In genomic region chr12:8914033-8914715, GRCh38 we compare ENCODE assay signal across 8 cellular contexts. TPM values are rescaled to one million over a fixed set of nuclear protein-coding genes. Genes with fewer than 3 reads are reported as not detected.
DNase-seq lines count a peak whose midpoint lies in the region; ATAC-seq, FAIRE-seq and TF ChIP-seq lines count a peak whose summit lies in the region.
"Not testable (repeated sequence)": the region's sequence is repeated elsewhere in the genome, so short reads cannot be mapped to it uniquely, and the experiment has no call there.

Gene PHC1 (plus strand): TSS chr12:8914509. CDS start chr12:8917678, 3,169 bp downstream.

- WGBS in spleen, 5 donors: 0 to 1% (median 1%) methylated on average over 23 to 35 of the region's 57 CpGs

- POLR2A ChIA-PET in activated CD4-positive, alpha-beta T cell treated with anti-CD3 and anti-CD28 coated beads, Interleukin-2, amount 10 ng/mL, durations not matched to agents 7 days and 5 days (lab: Charles Lee): not testable (repeated sequence)

- CTCF ChIA-PET in activated CD4-positive, alpha-beta T cell treated with anti-CD3 and anti-CD28 coated beads, Interleukin-2, amount 10 ng/mL, durations not matched to agents 7 days and 5 days (lab: Charles Lee): interaction anchor here (0.6 to 1.4 kb wide), 2 partner anchors 25 to 35 kb away, joined by 3 read pairs; partner anchors contain the start of gene M6PR

- H3K36me3 ChIP-seq in kidney (ENCODE audit: control insufficient read depth in 1 of 2, insufficient read depth in 2 of 2, low read length in 2 of 2); spleen: not testable (repeated sequence)

- peaks cover 14% of the 10 kb centered on the region for H3K4me1 Mint-ChIP-seq in activated CD4-positive, alpha-beta T cell treated with anti-CD3 and anti-CD28 coated beads, Interleukin-2, amount 10 ng/mL, durations not matched to agents 7 days and 5 days

- TF ChIP-seq CTCF in choroid plexus epithelial cell (conservative IDR thresholded peaks at IDR 0.05; ENCODE audit: low read depth, low read length) (peak; percentile 70), spleen (IDR thresholded peaks at IDR 0.05 in 8 of 11, conservative IDR thresholded peaks at IDR 0.05 in 3 of 11) (peak in 7 of 11 experiments; percentile 25 to 50 (median 34))
- not testable (repeated sequence) for TF ChIP-seq CTCF in kidney (IDR thresholded peaks at IDR 0.05; ENCODE audit: borderline replicate concordance, extremely low read depth, insufficient read depth)

- DNase-seq in AG08395 (ENCODE audit: low spot score) (peak; percentile 86), NCI-H510A (lab: John Stamatoyannopoulos, UW) (peak; percentile 87), choroid plexus epithelial cell (ENCODE audit: low read depth) (peak; percentile 70), kidney (peak; percentile 94), spleen (peak; percentile 93)
- peak; percentile 78 for DNase-seq in activated CD4-positive, alpha-beta T cell treated with anti-CD3 and anti-CD28 coated beads, Interleukin-2, amount 10 ng/mL, durations not matched to agents 7 days and 5 days

- H3K9me3 ChIP-seq in kidney (ENCODE audit: control insufficient read depth in 1 of 2, low read length in 2 of 2); spleen: not testable (repeated sequence)

- peak within 1 kb of the TSS; percentile 82 for H3K4me3 Mint-ChIP-seq in activated CD4-positive, alpha-beta T cell treated with anti-CD3 and anti-CD28 coated beads, Interleukin-2, amount 10 ng/mL, durations not matched to agents 7 days and 5 days

- H3K36me3 Mint-ChIP-seq in activated CD4-positive, alpha-beta T cell treated with anti-CD3 and anti-CD28 coated beads, Interleukin-2, amount 10 ng/mL, durations not matched to agents 7 days and 5 days (ENCODE audit: low read depth): not testable (repeated sequence)

- H3K9me3 Mint-ChIP-seq in activated CD4-positive, alpha-beta T cell treated with anti-CD3 and anti-CD28 coated beads, Interleukin-2, amount 10 ng/mL, durations not matched to agents 7 days and 5 days: not testable (repeated sequence)

- intact Hi-C loops in kidney (cut with DNase I); spleen (cut with DNase I; ENCODE audit: low total_unique reads): not testable (repeated sequence)

- H3K27me3 Mint-ChIP-seq in activated CD4-positive, alpha-beta T cell treated with anti-CD3 and anti-CD28 coated beads, Interleukin-2, amount 10 ng/mL, durations not matched to agents 7 days and 5 days: not testable (repeated sequence)

- TF ChIP-seq POLR2A in spleen (IDR thresholded peaks at IDR 0.05): not testable (repeated sequence)

- peak within 1 kb of the TSS; percentile 87 for H3K27ac Mint-ChIP-seq in activated CD4-positive, alpha-beta T cell treated with anti-CD3 and anti-CD28 coated beads, Interleukin-2, amount 10 ng/mL, durations not matched to agents 7 days and 5 days

- H3K9ac ChIP-seq in kidney (ENCODE audit: low read length in 2 of 2): peak within 1 kb of the TSS; percentile 72 to 86

- peak within 1 kb of the TSS; percentile 77 for H3K4me3 ChIP-seq in choroid plexus epithelial cell (ENCODE audit: low read depth, low read length)
- H3K4me3 ChIP-seq in kidney (ENCODE audit: low read length in 2 of 2): peak within 1 kb of the TSS; percentile 93 to 95
- peak within 1 kb of the TSS; percentile 64 to 79 (median 72) for H3K4me3 ChIP-seq in spleen

- H3K27ac ChIP-seq in kidney (ENCODE audit: low read depth in 2 of 2, low read length in 2 of 2) (peak within 1 kb of the TSS; percentile 59 to 72), spleen (peak within 1 kb of the TSS; percentile 65 to 87 (median 82))

- ATAC-seq in GM19035 (IDR thresholded peaks at IDR 0.05; ENCODE audit: unreplicated experiment): peak; percentile 70
- peak; percentile 71 for ATAC-seq in HG03354 (IDR thresholded peaks at IDR 0.05; ENCODE audit: poor library complexity, severe bottlenecking, unreplicated experiment)

- not testable (repeated sequence) for FAIRE-seq in kidney (lab: Jason Lieb, UNC)

- not testable (repeated sequence) for H3K27me3 ChIP-seq in spleen (replicated peaks in 1 of 7)

- H3K4me1 ChIP-seq in kidney (ENCODE audit: control insufficient read depth in 1 of 2, insufficient read depth in 1 of 2, low read depth in 1 of 2, low read length in 2 of 2): not testable (repeated sequence)
- peaks cover 7 to 45% (median 25%) of the 10 kb centered on the region in 6 donors for H3K4me1 ChIP-seq in spleen

RNA-seq across cellular contexts. Expression of gene PHC1, which starts in this region (rescaled TPM):
- total RNA-seq in activated CD4-positive, alpha-beta T cell treated with anti-CD3 and anti-CD28 coated beads, Interleukin-2, amount 10 ng/mL, durations not matched to agents 7 days and 5 days: 10 to 100 TPM; 25.0 TPM
- total RNA-seq in kidney (41.0 TPM), spleen (10 to 100 TPM; 26.6 to 51.1 (median 31.9) TPM)
- polyA plus RNA-seq in kidney (ENCODE audit: insufficient read depth, low read depth, low replicate concordance) (12.5 TPM), spleen (10 to 100 TPM; 16.5 to 20.2 (median 17.9) TPM)

Comparison
In these comparisons a context has a peak if more than half of its experiments do, and no peak if none do; other contexts are left out.
1. Peak in every context shown above with its lines: DNase-seq, ATAC-seq, H3K4me3 ChIP-seq and H3K27ac ChIP-seq.